7 cellular contexts compared by ENCODE assay signal in genomic region chr11:64874308-64874707, GRCh38. TPM values are rescaled to one million over a fixed set of nuclear protein-coding genes. Genes with fewer than 3 reads are reported as not detected.
DNase-seq lines count a peak whose midpoint lies in the region; ATAC-seq and TF ChIP-seq lines count a peak whose summit lies in the region.
"Had no signal": no experiment of that assay in that cellular context is flagged by ENCODE, and none has a peak within 500 bp of the region (broad histone marks: within the 10 kb centered on the region; RNA-seq: fewer than 3 reads in every experiment).

No MANE protein-coding gene starts in this region.

- peaks cover 63% of the 10 kb centered on the region for H4K20me1 ChIP-seq in PC-3 (ENCODE audit: low read length)

- peaks cover 74% of the 10 kb centered on the region for H3K4me1 Mint-ChIP-seq in chondrocyte (ENCODE audit: low read depth)

- peak overlapping the region; percentile 60 for H3K27ac Mint-ChIP-seq in chondrocyte (ENCODE audit: unreplicated experiment)

- TF ChIP-seq CTCF in PC-3 (conservative IDR thresholded peaks at IDR 0.05; ENCODE audit: low read depth, low read length) (no peak), chondrocyte (IDR thresholded peaks at IDR 0.05) (no peak), gastrocnemius medialis (IDR thresholded peaks at IDR 0.05 in 4 of 5, conservative IDR thresholded peaks at IDR 0.05 in 1 of 5) (no peak), BE2C (IDR thresholded peaks at IDR 0.05; ENCODE audit: low read depth, low read length) (no peak)

- H3K27ac ChIP-seq in PC-3 (ENCODE audit: low read length) (no peak overlapping the region), gastrocnemius medialis (peak overlapping the region; percentile 93 to 94 (median 94))

- H3K9me3 Mint-ChIP-seq in chondrocyte (ENCODE audit: low read depth): no peaks in the 10 kb centered on the region

- intact Hi-C loops in PC-3 (cut with micrococcal nuclease): no loop called here
- intact Hi-C loops in gastrocnemius medialis (cut with DNase I; ENCODE audit: low total_unique reads): loop anchor here (10.0 kb wide), 1 partner anchor 630 kb away; the partner anchor contains the start of genes FKBP2 and PPP1R14B

- H3K79me2 ChIP-seq in PC-3 (ENCODE audit: low read length): peaks cover 92% of the 10 kb centered on the region

- TF ChIP-seq POLR2A in gastrocnemius medialis (IDR thresholded peaks at IDR 0.05): no peak

- H3K36me3 ChIP-seq in PC-3 (ENCODE audit: low read depth, low read length) (peaks cover 40% of the 10 kb centered on the region), gastrocnemius medialis (peaks cover 0 to 10% of the 10 kb centered on the region in 2 donors), BE2C (no peaks in the 10 kb centered on the region)

- H3K4me3 ChIP-seq in PC-3 (ENCODE audit: low read length) (no peak overlapping the region), gastrocnemius medialis (no peak overlapping the region), BE2C (ENCODE audit: low read depth, low read length) (no peak overlapping the region)

- peak overlapping the region; percentile 87; the same call in 1 of the 2 replicates for H3K4me2 ChIP-seq in PC-3 (ENCODE audit: low read length)

- peaks cover 13% of the 10 kb centered on the region for H3F3A ChIP-seq in PC-3 (ENCODE audit: low read length, unreplicated experiment)

- no peaks in the 10 kb centered on the region for H3K9me2 ChIP-seq in PC-3 (replicated peaks; ENCODE audit: low read length)

- H3K4me1 ChIP-seq in PC-3 (ENCODE audit: insufficient read depth, low read length) (peaks cover 60% of the 10 kb centered on the region), gastrocnemius medialis (peaks cover 73 to 82% of the 10 kb centered on the region in 2 donors), BE2C (peaks cover 7% of the 10 kb centered on the region)

- peak overlapping the region; percentile 98 for H3K4me3 Mint-ChIP-seq in chondrocyte (ENCODE audit: unreplicated experiment)

- H3K27me3 Mint-ChIP-seq in chondrocyte (ENCODE audit: low read depth): no peaks in the 10 kb centered on the region

- no peaks in the 10 kb centered on the region for H3K27me3 ChIP-seq in PC-3 (ENCODE audit: low read length)
- H3K27me3 ChIP-seq in gastrocnemius medialis: no peaks in the 10 kb centered on the region
- H3K27me3 ChIP-seq in BE2C: no peaks in the 10 kb centered on the region

- POLR2A ChIA-PET in PC-3 (lab: Charles Lee; ENCODE audit: unreplicated experiment): interaction anchor here (0.6 kb wide), 1 partner anchor 140 kb away, joined by 14 read pairs; no protein-coding TSS in a partner anchor

- BruUV-seq in PC-3 (replicated peaks; lab: Mats Ljungman, UMichigan): no TSS peak

- in situ Hi-C loops in gastrocnemius medialis (cut with MboI; ENCODE audit: low sequenced_read_pairs in 4 of 4): no loop called here

- DNase-seq in PC-3: no peak
- no peak for DNase-seq in chondrocyte (ENCODE audit: low spot score)
- no peak for DNase-seq in gastrocnemius medialis
- no peak for DNase-seq in BE2C
- DNase-seq: kidney glomerular epithelial cell had no signal

- H2AFZ ChIP-seq in PC-3 (ENCODE audit: low read length): no peak overlapping the region

- H3K9ac ChIP-seq in PC-3 (ENCODE audit: low read length): no peak overlapping the region

- H3K9me3 ChIP-seq in PC-3 (ENCODE audit: low read length) (no peaks in the 10 kb centered on the region), gastrocnemius medialis (no peaks in the 10 kb centered on the region), BE2C (no peaks in the 10 kb centered on the region)

- no peak for ATAC-seq in PC-3
- ATAC-seq in gastrocnemius medialis: no peak
- no peak for ATAC-seq in SK-N-SH treated with all-trans-retinoic acid at 6 μM for 48 hours
- no peak for ATAC-seq in GM21367 (IDR thresholded peaks at IDR 0.05; ENCODE audit: unreplicated experiment)

- CTCF ChIA-PET in PC-3 (lab: Charles Lee): no interaction called here

- peaks cover 14% of the 10 kb centered on the region for H3K36me3 Mint-ChIP-seq in chondrocyte (ENCODE audit: low read depth)

TF ChIP-seq in SK-N-SH treated with all-trans-retinoic acid at 6 μM for 48 hours, 23 proteins besides CTCF, POLR2A, EP300 and RAD21:
- TF ChIP-seq PPARA (CRISPR knock-in tag; IDR thresholded peaks at IDR 0.05; ENCODE audit: borderline replicate concordance) (no peak), SNAI2 (CRISPR knock-in tag; IDR thresholded peaks at IDR 0.05) (no peak), TOX (CRISPR knock-in tag; IDR thresholded peaks at IDR 0.05; ENCODE audit: borderline replicate concordance) (no peak), ZC3H10 (CRISPR knock-in tag; IDR thresholded peaks at IDR 0.05) (no peak), ARNTL (CRISPR knock-in tag; IDR thresholded peaks at IDR 0.05; ENCODE audit: borderline replicate concordance, low read depth) (no peak), PATZ1 (CRISPR knock-in tag; IDR thresholded peaks at IDR 0.05; ENCODE audit: borderline replicate concordance) (no peak), POU6F1 (CRISPR knock-in tag; IDR thresholded peaks at IDR 0.05; ENCODE audit: borderline replicate concordance, low read depth) (no peak), ZFP30 (CRISPR knock-in tag; IDR thresholded peaks at IDR 0.05) (no peak), RARB (CRISPR knock-in tag; IDR thresholded peaks at IDR 0.05) (no peak), ESRRG (CRISPR knock-in tag; IDR thresholded peaks at IDR 0.05) (no peak), CSDC2 (CRISPR knock-in tag; IDR thresholded peaks at IDR 0.05) (no peak), TCF4 (CRISPR knock-in tag; IDR thresholded peaks at IDR 0.05; ENCODE audit: borderline replicate concordance) (no peak), GLIS3 (CRISPR knock-in tag; IDR thresholded peaks at IDR 0.05) (no peak), ISL1 (CRISPR knock-in tag; IDR thresholded peaks at IDR 0.05) (no peak), ZNF8 (CRISPR knock-in tag; IDR thresholded peaks at IDR 0.05) (no peak), OSR1 (CRISPR knock-in tag; IDR thresholded peaks at IDR 0.05) (no peak)

RNA-seq across cellular contexts. Expression of gene EHD1, which starts 4.1 kb away (rescaled TPM):
- total RNA-seq in PC-3 (2014; rRNA removed) (340 and 370 TPM in 2 replicates), chondrocyte (78.9 to 129 TPM (median 111 TPM) in 3 replicates), gastrocnemius medialis (10 to 100 TPM; 24.8 to 46.2 (median 31.3) TPM)
- polyA plus RNA-seq in BE2C (2012; ENCODE audit: insufficient read depth, insufficient read length, low read depth): 73.8 TPM

RNA-seq across cellular contexts. Expression of gene CDC42BPG, which starts 29.9 kb away (rescaled TPM):
- total RNA-seq in PC-3 (2014; rRNA removed): 14.5 and 30.5 TPM in 2 replicates
- total RNA-seq in chondrocyte: 0.17 to 0.46 TPM (median 0.35 TPM) in 3 replicates
- under 1 TPM in 2 of 4 donors, not detected in 2; 0.15 to 0.19 TPM for total RNA-seq in gastrocnemius medialis
- polyA plus RNA-seq in BE2C (2012; ENCODE audit: insufficient read depth, insufficient read length, low read depth): 0.39 TPM

RNA-seq across cellular contexts. Expression of gene ATG2A, which starts 42.7 kb away (rescaled TPM):
- total RNA-seq in PC-3 (2014; rRNA removed): 45.6 and 51.4 TPM in 2 replicates
- total RNA-seq in chondrocyte: 15.2 to 21.9 TPM (median 16.3 TPM) in 3 replicates
- total RNA-seq in gastrocnemius medialis: 10 to 100 TPM; 10.7 to 97.5 (median 37.9) TPM
- polyA plus RNA-seq in BE2C (2012; ENCODE audit: insufficient read depth, insufficient read length, low read depth): 19.9 TPM

RNA-seq across cellular contexts. Expression of gene PPP2R5B, which starts 50.2 kb away (rescaled TPM):
- 24.9 and 31.3 TPM in 2 replicates for total RNA-seq in PC-3 (2014; rRNA removed)
- 21.7 to 33.2 TPM (median 29.3 TPM) in 3 replicates for total RNA-seq in chondrocyte
- total RNA-seq in gastrocnemius medialis: 10 to 100 TPM; 17.2 to 34.2 (median 24.3) TPM
- 18.3 TPM for polyA plus RNA-seq in BE2C (2012; ENCODE audit: insufficient read depth, insufficient read length, low read depth)

Comparison
In these comparisons a context has a peak if more than half of its experiments do, and no peak if none do; other contexts are left out.
1. RNA of gene CDC42BPG, which starts 29.9 kb away (total RNA-seq): 14.5 to 30.5 TPM in PC-3; 0.17 to 0.46 TPM in chondrocyte and 0.15 to 0.19 TPM in gastrocnemius medialis; every median in the first group is over 10 times any median in the second.